In genomic region chr17:4998666-4999428, GRCh38 we compare ENCODE assay signal across 6 cellular contexts. TPM values are rescaled to one million over a fixed set of nuclear protein-coding genes. Genes with fewer than 3 reads are reported as not detected.
DNase-seq lines count a peak whose midpoint lies in the region; ATAC-seq and TF ChIP-seq lines count a peak whose summit lies in the region.

No MANE protein-coding gene starts in this region.

- peaks cover 35% of the 10 kb centered on the region for H3K4me1 Mint-ChIP-seq in activated T-cell treated with anti-CD3 and anti-CD28 coated beads, Interleukin-2, amount 50 U/mL, for 72 hours (ENCODE audit: low read depth)
- H3K4me1 Mint-ChIP-seq in memory B cell: peaks cover 22% of the 10 kb centered on the region

- H3K4me3 Mint-ChIP-seq in activated T-cell treated with anti-CD3 and anti-CD28 coated beads, Interleukin-2, amount 50 U/mL, for 72 hours: peak overlapping the region; percentile 93 to 95
- peak overlapping the region; percentile 75 for H3K4me3 Mint-ChIP-seq in memory B cell

- H3K9me3 Mint-ChIP-seq in activated T-cell treated with anti-CD3 and anti-CD28 coated beads, Interleukin-2, amount 50 U/mL, for 72 hours: no peaks in the 10 kb centered on the region
- no peaks in the 10 kb centered on the region for H3K9me3 Mint-ChIP-seq in memory B cell

- TF ChIP-seq CTCF in GM12864 (IDR thresholded peaks at IDR 0.05; ENCODE audit: low read depth, low read length, missing control alignments): no peak

- DNase-seq in GM12864 (ENCODE audit: low read depth) (no peak), memory B cell (ENCODE audit: low spot score in 2 of 2) (peak in 1 of 2 donors; percentile 31), NCI-H1436 (lab: John Stamatoyannopoulos, UW) (no peak), ACHN (no peak), cerebellar cortex (ENCODE audit: low spot score) (no peak)
- DNase-seq in activated T-cell treated with anti-CD3 and anti-CD28 coated beads, Interleukin-2, amount 50 U/mL, for 72 hours: peak in 1 of 2 donors; percentile 14

- peak overlapping the region; percentile 67 for H3K4me3 ChIP-seq in GM12864 (ENCODE audit: low read depth, low read length)

- ATAC-seq in activated T-cell treated with anti-CD3 and anti-CD28 coated beads, Interleukin-2, amount 50 U/mL, for 72 hours (replicated peaks in 1 of 2): no peak
- ATAC-seq in memory B cell (ENCODE audit: low read depth): peak; percentile 55

- H3K27me3 Mint-ChIP-seq in activated T-cell treated with anti-CD3 and anti-CD28 coated beads, Interleukin-2, amount 50 U/mL, for 72 hours (ENCODE audit: low read depth): no peaks in the 10 kb centered on the region
- H3K27me3 Mint-ChIP-seq in memory B cell: no peaks in the 10 kb centered on the region

- in situ Hi-C loops in ACHN (cut with HindIII; ENCODE audit: low pct_ligation_motif_present, low pct_unique_long_range_greater_than_20kb, low sequenced_read_pairs): no loop called here

- H3K27ac Mint-ChIP-seq in activated T-cell treated with anti-CD3 and anti-CD28 coated beads, Interleukin-2, amount 50 U/mL, for 72 hours: peak overlapping the region; percentile 87
- peak overlapping the region; percentile 43 for H3K27ac Mint-ChIP-seq in memory B cell

- peaks cover 3 to 6% of the 10 kb centered on the region in 2 donors for H3K36me3 Mint-ChIP-seq in activated T-cell treated with anti-CD3 and anti-CD28 coated beads, Interleukin-2, amount 50 U/mL, for 72 hours (ENCODE audit: insufficient read depth in 2 of 2)
- peaks cover 23% of the 10 kb centered on the region for H3K36me3 Mint-ChIP-seq in memory B cell

RNA-seq across cellular contexts. Expression of gene KIF1C, which starts 1.1 kb away (rescaled TPM):
- total RNA-seq in activated T-cell treated with anti-CD3 and anti-CD28 coated beads, Interleukin-2, amount 50 U/mL, for 72 hours: 10 to 100 TPM; 38.3 to 41.3 TPM

RNA-seq across cellular contexts. Expression of gene INCA1, which starts 1.5 kb away (rescaled TPM):
- total RNA-seq in activated T-cell treated with anti-CD3 and anti-CD28 coated beads, Interleukin-2, amount 50 U/mL, for 72 hours: under 1 TPM in 1 of 2 donors, not detected in 1; 0.60 TPM

RNA-seq across cellular contexts. Expression of gene CAMTA2, which starts 11.4 kb away (rescaled TPM):
- total RNA-seq in activated T-cell treated with anti-CD3 and anti-CD28 coated beads, Interleukin-2, amount 50 U/mL, for 72 hours: 100 to 1,000 TPM; 206 to 207 TPM

RNA-seq across cellular contexts. Expression of gene SPAG7, which starts 31.2 kb away (rescaled TPM):
- total RNA-seq in activated T-cell treated with anti-CD3 and anti-CD28 coated beads, Interleukin-2, amount 50 U/mL, for 72 hours: 100 to 1,000 TPM; 140 to 158 TPM

RNA-seq across cellular contexts. Expression of gene SLC52A1, which starts 36.4 kb away (rescaled TPM):
- total RNA-seq in activated T-cell treated with anti-CD3 and anti-CD28 coated beads, Interleukin-2, amount 50 U/mL, for 72 hours: under 1 TPM; 0.23 to 0.46 TPM
